In the genomic region with DNA sequence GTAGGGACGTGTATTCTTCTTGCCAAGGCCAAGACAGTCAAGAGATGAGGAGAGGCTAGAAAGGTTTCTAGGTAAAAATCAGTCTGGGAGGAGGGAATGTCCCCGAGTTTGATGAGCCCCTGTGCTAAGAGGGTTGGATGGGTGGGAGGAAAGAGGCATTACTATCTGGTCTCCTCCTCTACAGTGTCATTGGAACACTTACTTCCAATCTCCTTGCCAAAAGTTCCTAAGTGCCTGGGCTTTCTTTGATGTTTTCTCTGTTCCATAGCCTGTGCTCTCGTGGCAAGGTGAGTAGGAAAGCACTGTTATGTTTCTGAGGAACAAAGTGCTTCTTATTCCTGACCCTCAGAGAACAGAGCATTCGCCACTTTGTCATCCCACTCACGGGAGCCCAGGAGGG, we compare ENCODE assay signal across 18 cellular contexts. TPM values are rescaled to one million over a fixed set of nuclear protein-coding genes. Genes with fewer than 3 reads are reported as not detected.
DNase-seq lines count a peak whose midpoint lies in the region; TF ChIP-seq lines count a peak whose summit lies in the region.
"Had no signal": no experiment of that assay in that cellular context is flagged by ENCODE, and none has a peak within 500 bp of the region (broad histone marks: within the 10 kb centered on the region; RNA-seq: fewer than 3 reads in every experiment).

A gene with protein sequence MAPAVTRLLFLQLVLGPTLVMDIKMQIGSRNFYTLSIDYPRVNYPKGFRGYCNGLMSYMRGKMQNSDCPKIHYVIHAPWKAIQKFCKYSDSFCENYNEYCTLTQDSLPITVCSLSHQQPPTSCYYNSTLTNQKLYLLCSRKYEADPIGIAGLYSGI (minus strand): TSS at position 101 of the 400 bp plus-strand sequence. CDS start 519 bp downstream, outside the sequence.

- H3K4me3 ChIP-seq in parathyroid adenoma (ENCODE audit: low read depth, low read length) (no peak within 1 kb of the TSS), hepatocyte (no peak within 1 kb of the TSS)
- H3K4me3 ChIP-seq: GM23248, HAP-1, K562 had no signal

- intact Hi-C loops in dendritic cell treated with granulocyte-macrophage colony-stimulating factor and Interleukin-4, amounts not matched to agents 40 ng/mL and 50 ng/mL, for 4 days (cut with micrococcal nuclease), result no loop called here

- H3K36me3 Mint-ChIP-seq in dendritic cell treated with granulocyte-macrophage colony-stimulating factor and Interleukin-4, amounts not matched to agents 40 ng/mL and 50 ng/mL, for 4 days (ENCODE audit: low read depth), result no peaks in the 10 kb centered on the region
- H3K36me3 Mint-ChIP-seq in type B pancreatic cell, result no peaks in the 10 kb centered on the region
- H3K36me3 Mint-ChIP-seq: CD4-positive, CD25-positive, alpha-beta regulatory T cell; CD8-positive, alpha-beta memory T cell had no signal

- no peaks in the 10 kb centered on the region for H3K9me3 Mint-ChIP-seq in dendritic cell treated with granulocyte-macrophage colony-stimulating factor and Interleukin-4, amounts not matched to agents 40 ng/mL and 50 ng/mL, for 4 days
- no peaks in the 10 kb centered on the region for H3K9me3 Mint-ChIP-seq in type B pancreatic cell
- H3K9me3 Mint-ChIP-seq: CD8-positive, alpha-beta memory T cell had no signal

- H4K20me1 ChIP-seq in hepatocyte (ENCODE audit: insufficient read depth, poor library complexity, severe bottlenecking), result no peaks in the 10 kb centered on the region

- peak within 1 kb of the TSS; percentile 21 for H3K27ac Mint-ChIP-seq in dendritic cell treated with granulocyte-macrophage colony-stimulating factor and Interleukin-4, amounts not matched to agents 40 ng/mL and 50 ng/mL, for 4 days
- H3K27ac Mint-ChIP-seq in type B pancreatic cell, result peak within 1 kb of the TSS; percentile 14
- H3K27ac Mint-ChIP-seq: CD4-positive, CD25-positive, alpha-beta regulatory T cell had no signal

- H3K9me3 ChIP-seq in parathyroid adenoma (ENCODE audit: control insufficient read depth, low read length), result no peaks in the 10 kb centered on the region
- no peaks in the 10 kb centered on the region for H3K9me3 ChIP-seq in hepatocyte (ENCODE audit: low read depth)
- H3K9me3 ChIP-seq: BE2C, HAP-1 had no signal

- H2AFZ ChIP-seq in parathyroid adenoma, result peak within 1 kb of the TSS; percentile 61
- no peak within 1 kb of the TSS for H2AFZ ChIP-seq in hepatocyte
- H2AFZ ChIP-seq: GM23248 had no signal

- H3K4me1 ChIP-seq in parathyroid adenoma (peaks cover 28% of the 10 kb centered on the region), hepatocyte (ENCODE audit: insufficient read depth) (peaks cover 16% of the 10 kb centered on the region)
- H3K4me1 ChIP-seq: BE2C, HAP-1 had no signal

- peak within 1 kb of the TSS; percentile 45 for H3K27ac ChIP-seq in parathyroid adenoma
- no peak within 1 kb of the TSS for H3K27ac ChIP-seq in hepatocyte
- H3K27ac ChIP-seq: GM23248 had no signal

- TF ChIP-seq CTCF in parathyroid adenoma (IDR thresholded peaks at IDR 0.05), result no peak
- no peak for TF ChIP-seq CTCF in type B pancreatic cell (conservative IDR thresholded peaks at IDR 0.05)
- no peak for TF ChIP-seq CTCF in hepatocyte (IDR thresholded peaks at IDR 0.05; ENCODE audit: poor library complexity)

- H3K4me2 ChIP-seq in parathyroid adenoma (ENCODE audit: low read length), result no peak within 1 kb of the TSS
- H3K4me2 ChIP-seq in hepatocyte, result no peak within 1 kb of the TSS

- H3K27me3 Mint-ChIP-seq in dendritic cell treated with granulocyte-macrophage colony-stimulating factor and Interleukin-4, amounts not matched to agents 40 ng/mL and 50 ng/mL, for 4 days, result peaks cover 9% of the 10 kb centered on the region
- H3K27me3 Mint-ChIP-seq in type B pancreatic cell, result peaks cover 4% of the 10 kb centered on the region

- H3K79me2 ChIP-seq in parathyroid adenoma (no peaks in the 10 kb centered on the region), hepatocyte (no peaks in the 10 kb centered on the region)

- no peaks in the 10 kb centered on the region for H3K9me2 ChIP-seq in hepatocyte (replicated peaks; ENCODE audit: insufficient read depth)

- 79% methylated on average over 5 of the region's 5 CpGs for WGBS in hepatocyte (ENCODE audit: low lambda C conversion rate, missing lambda C conversion rate)

- H3K9ac ChIP-seq in parathyroid adenoma, result no peak within 1 kb of the TSS
- H3K9ac ChIP-seq: GM23248 had no signal

- H3K4me1 Mint-ChIP-seq in dendritic cell treated with granulocyte-macrophage colony-stimulating factor and Interleukin-4, amounts not matched to agents 40 ng/mL and 50 ng/mL, for 4 days (ENCODE audit: low read depth), result peaks cover 59% of the 10 kb centered on the region
- peaks cover 9% of the 10 kb centered on the region for H3K4me1 Mint-ChIP-seq in type B pancreatic cell (ENCODE audit: unreplicated experiment)
- H3K4me1 Mint-ChIP-seq: CD4-positive, CD25-positive, alpha-beta regulatory T cell; CD8-positive, alpha-beta memory T cell had no signal

- H3K36me3 ChIP-seq in parathyroid adenoma (ENCODE audit: control insufficient read depth, insufficient read depth, low read length), result no peaks in the 10 kb centered on the region
- H3K36me3 ChIP-seq in hepatocyte (replicated peaks; ENCODE audit: insufficient read depth, low read depth), result no peaks in the 10 kb centered on the region
- H3K36me3 ChIP-seq: BE2C, HAP-1 had no signal

- H3K27me3 ChIP-seq in parathyroid adenoma (ENCODE audit: control insufficient read depth, insufficient read depth, low read length) (no peaks in the 10 kb centered on the region), hepatocyte (no peaks in the 10 kb centered on the region)
- H3K27me3 ChIP-seq: BE2C had no signal

- DNase-seq in type B pancreatic cell (ENCODE audit: extremely low spot score, unreplicated experiment) (no peak), hepatocyte (ENCODE audit: low spot score) (no peak), activated gamma-delta T cell treated with Interleukin-2 at 50 U/mL for 16 hours (no peak), DMS53 (lab: John Stamatoyannopoulos, UW) (no peak)
- DNase-seq: ACHN; BE2C; C1 segment of cervical spinal cord; CD4-positive, CD25-positive, alpha-beta regulatory T cell; CD8-positive, alpha-beta memory T cell; COR-L47; DMS 273 treated with DMSO at 0.1 percent for 48 hours; GM23248; IMR-90 had no signal

- H3K4me3 Mint-ChIP-seq in dendritic cell treated with granulocyte-macrophage colony-stimulating factor and Interleukin-4, amounts not matched to agents 40 ng/mL and 50 ng/mL, for 4 days, result no peak within 1 kb of the TSS
- no peak within 1 kb of the TSS for H3K4me3 Mint-ChIP-seq in type B pancreatic cell
- H3K4me3 Mint-ChIP-seq: CD4-positive, CD25-positive, alpha-beta regulatory T cell; CD8-positive, alpha-beta memory T cell had no signal

RNA-seq across cellular contexts. Expression of the gene that starts here (rescaled TPM):
- total RNA-seq in type B pancreatic cell (ENCODE audit: low replicate concordance), result not detected in 2 replicates
- not detected in 2 replicates for total RNA-seq in hepatocyte
- polyA plus RNA-seq in hepatocyte, result not detected in 2 replicates
- total RNA-seq: CD4-positive, CD25-positive, alpha-beta regulatory T cell; CD8-positive, alpha-beta memory T cell; GM23248; H4; IMR-90; K562 had no signal
- polyA plus RNA-seq: CD4-positive, CD25-positive, alpha-beta regulatory T cell; CD8-positive, alpha-beta memory T cell; GM23248; IMR-90; K562 had no signal
